Comparison of ENCODE assay signal across 6 cellular contexts in the genomic region with DNA sequence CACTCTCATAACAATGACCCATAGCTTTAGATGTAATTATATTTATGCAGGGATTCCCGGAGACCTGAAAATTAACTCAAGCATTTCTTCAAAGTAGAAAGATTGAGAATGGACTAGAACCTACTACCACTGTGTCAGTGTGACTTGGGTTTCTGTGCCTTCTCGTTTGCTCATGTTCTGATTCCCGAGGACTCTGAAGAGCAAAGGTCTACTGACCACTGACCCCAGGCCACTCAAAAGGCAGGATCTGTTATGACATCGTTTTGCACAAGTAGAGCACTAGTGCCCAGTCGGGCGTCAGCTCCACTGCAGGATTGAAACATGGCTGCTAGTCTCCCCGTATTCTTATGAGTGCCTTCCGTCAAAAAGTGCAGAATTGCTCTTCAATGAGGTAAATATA.
"Had no signal": no experiment of that assay in that cellular context is flagged by ENCODE, and none has a peak within 500 bp of the region (broad histone marks: within the 10 kb centered on the region; RNA-seq: fewer than 3 reads in every experiment).

No MANE protein-coding gene starts in this region.

- DNase-seq: IMR-90, KBM-7, KG1 had no signal

- FAIRE-seq: HTR-8/SVneo, K562 had no signal

- ATAC-seq: K562 had no signal

- H3K4me3 ChIP-seq: K562 had no signal

- H3K27ac ChIP-seq: HL-60 had no signal
